In the genomic region with DNA sequence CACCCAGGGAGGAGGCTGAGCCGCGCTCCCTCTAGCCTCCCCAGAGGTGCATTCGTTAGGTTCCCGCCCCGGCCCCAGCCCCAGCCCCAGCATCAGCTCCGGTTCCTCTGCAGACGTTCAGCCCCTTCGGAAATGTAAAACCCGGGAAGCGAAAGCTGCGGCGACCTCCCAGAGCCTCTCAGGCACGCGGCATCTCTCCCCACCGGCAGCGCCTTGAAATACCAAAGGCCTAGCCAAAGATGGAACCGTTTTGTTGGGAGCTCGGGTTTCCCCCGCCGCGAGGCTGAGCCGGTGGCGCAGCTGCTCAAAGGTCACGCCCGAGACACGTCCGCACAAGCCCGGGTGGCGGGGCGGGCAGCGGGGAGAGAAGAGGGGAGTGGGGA, we compare ENCODE assay signal across 8 cellular contexts.
DNase-seq lines count a peak whose midpoint lies in the region; ATAC-seq and TF ChIP-seq lines count a peak whose summit lies in the region.

No MANE protein-coding gene starts in this region.

- no peaks in the 10 kb centered on the region for H3K36me3 Mint-ChIP-seq in activated CD4-positive, alpha-beta T cell treated with anti-CD3 and anti-CD28 coated beads, Interleukin-2, amount 10 ng/mL, durations not matched to agents 24 days and 14 days (ENCODE audit: low read depth)
- no peaks in the 10 kb centered on the region for H3K36me3 Mint-ChIP-seq in nephron progenitor cell (ENCODE audit: low read depth)

- DNase-seq in AG10803 (ENCODE audit: low read depth), result peak; percentile 54
- DNase-seq in NB4 (ENCODE audit: low read depth), result peak; percentile 63
- DNase-seq in activated CD4-positive, alpha-beta T cell treated with anti-CD3 and anti-CD28 coated beads, Interleukin-2, amount 10 ng/mL, durations not matched to agents 24 days and 14 days, result peak; percentile 79
- peak; percentile 47 for DNase-seq in fibroblast of gingiva (ENCODE audit: low read depth)
- peak; percentile 82 for DNase-seq in nephron progenitor cell
- peak; percentile 70 for DNase-seq in ureter (ENCODE audit: low spot score)
- DNase-seq in H4 (ENCODE audit: low spot score), result no peak

- H3K4me3 Mint-ChIP-seq in activated CD4-positive, alpha-beta T cell treated with anti-CD3 and anti-CD28 coated beads, Interleukin-2, amount 10 ng/mL, durations not matched to agents 24 days and 14 days, result peak overlapping the region; percentile 55
- peak overlapping the region; percentile 64 for H3K4me3 Mint-ChIP-seq in nephron progenitor cell

- peaks cover 10% of the 10 kb centered on the region for H3K4me1 Mint-ChIP-seq in activated CD4-positive, alpha-beta T cell treated with anti-CD3 and anti-CD28 coated beads, Interleukin-2, amount 10 ng/mL, durations not matched to agents 24 days and 14 days
- peaks cover 33% of the 10 kb centered on the region for H3K4me1 Mint-ChIP-seq in nephron progenitor cell

- H3K27me3 Mint-ChIP-seq in activated CD4-positive, alpha-beta T cell treated with anti-CD3 and anti-CD28 coated beads, Interleukin-2, amount 10 ng/mL, durations not matched to agents 24 days and 14 days, result peaks cover 10% of the 10 kb centered on the region
- H3K27me3 Mint-ChIP-seq in nephron progenitor cell (ENCODE audit: low read depth, poor library complexity), result peaks cover 19% of the 10 kb centered on the region

- ATAC-seq in GM19025 (IDR thresholded peaks at IDR 0.05; ENCODE audit: low read depth, unreplicated experiment), result peak; percentile 52

- intact Hi-C loops in activated CD4-positive, alpha-beta T cell treated with anti-CD3 and anti-CD28 coated beads, Interleukin-2, amount 10 ng/mL, durations not matched to agents 24 days and 14 days (cut with micrococcal nuclease), result no loop called here

- peaks cover 1% of the 10 kb centered on the region for H3K9me3 Mint-ChIP-seq in activated CD4-positive, alpha-beta T cell treated with anti-CD3 and anti-CD28 coated beads, Interleukin-2, amount 10 ng/mL, durations not matched to agents 24 days and 14 days
- peaks cover 2% of the 10 kb centered on the region for H3K9me3 Mint-ChIP-seq in nephron progenitor cell

- no peak overlapping the region for H3K27ac Mint-ChIP-seq in activated CD4-positive, alpha-beta T cell treated with anti-CD3 and anti-CD28 coated beads, Interleukin-2, amount 10 ng/mL, durations not matched to agents 24 days and 14 days
- H3K27ac Mint-ChIP-seq in nephron progenitor cell, result peak overlapping the region; percentile 46

- peak overlapping the region; percentile 33 for H3K4me3 ChIP-seq in AG10803 (ENCODE audit: low read length)
- no peak overlapping the region for H3K4me3 ChIP-seq in NB4 (ENCODE audit: low read depth, low read length)

- TF ChIP-seq POLR2A in NB4 (IDR thresholded peaks at IDR 0.05; ENCODE audit: extremely low read depth, insufficient read length), result no peak

- TF ChIP-seq CTCF in AG10803 (conservative IDR thresholded peaks at IDR 0.05; ENCODE audit: low read length), result no peak
- no peak for TF ChIP-seq CTCF in NB4 (IDR thresholded peaks at IDR 0.05; ENCODE audit: low read depth, low read length)
- no peak for TF ChIP-seq CTCF in nephron progenitor cell (IDR thresholded peaks at IDR 0.05)
